ENCODE assay signal across 9 cellular contexts in genomic region chr2:169585673-169586072, GRCh38. TPM values are rescaled to one million over a fixed set of nuclear protein-coding genes. Genes with fewer than 3 reads are reported as not detected.
DNase-seq lines count a peak whose midpoint lies in the region; ATAC-seq and TF ChIP-seq lines count a peak whose summit lies in the region.
"Had no signal": no experiment of that assay in that cellular context is flagged by ENCODE, and none has a peak within 500 bp of the region (broad histone marks: within the 10 kb centered on the region; RNA-seq: fewer than 3 reads in every experiment).

No MANE protein-coding gene starts in this region.

- in situ Hi-C loops in brain microvascular endothelial cell (cut with HindIII; ENCODE audit: low pct_ligation_motif_present, low sequenced_read_pairs), result no loop called here

- 35% methylated on average over 3 of the region's 7 CpGs; no CpG with 5 or more reads in 1 of the 2 experiments for WGBS in mesodermal cell (ENCODE audit: insufficient coverage in 2 of 2), 2 experiments

- intact Hi-C loops in left ventricle myocardium inferior (cut with micrococcal nuclease), result no loop called here
- intact Hi-C loops in cardiac septum (cut with DNase I), result no loop called here

- peak overlapping the region; percentile 84 for H3K4me3 ChIP-seq in left ventricle myocardium inferior
- peak overlapping the region; percentile 92 for H3K4me3 ChIP-seq in brain microvascular endothelial cell (ENCODE audit: low read depth, low read length)
- peak overlapping the region; percentile 88 for H3K4me3 ChIP-seq in mesodermal cell (ENCODE audit: extremely low read depth, insufficient read depth, low read length, poor library complexity, severe bottlenecking)

- H3K27ac ChIP-seq in left ventricle myocardium inferior (replicated peaks) (peak overlapping the region; percentile 97), brain microvascular endothelial cell (peak overlapping the region; percentile 95), mesodermal cell (ENCODE audit: low read depth, low read length, severe bottlenecking) (no peak overlapping the region)

- H3K9me3 ChIP-seq in left ventricle myocardium inferior (replicated peaks) (peaks cover 4% of the 10 kb centered on the region), mesodermal cell (ENCODE audit: control insufficient read depth, low read length) (peaks cover 4% of the 10 kb centered on the region)

- H3K36me3 ChIP-seq in left ventricle myocardium inferior (no peaks in the 10 kb centered on the region), brain microvascular endothelial cell (replicated peaks) (no peaks in the 10 kb centered on the region), mesodermal cell (ENCODE audit: control insufficient read depth, insufficient read depth, low read length) (peaks cover 8% of the 10 kb centered on the region)

- H3K27me3 ChIP-seq in left ventricle myocardium inferior (ENCODE audit: low read depth) (no peaks in the 10 kb centered on the region), brain microvascular endothelial cell (replicated peaks) (no peaks in the 10 kb centered on the region)

- TF ChIP-seq CTCF in left ventricle myocardium inferior (IDR thresholded peaks at IDR 0.05; ENCODE audit: borderline replicate concordance) (no peak), brain microvascular endothelial cell (IDR thresholded peaks at IDR 0.05; ENCODE audit: low read depth, low read length, missing control alignments) (no peak)

- no peak for TF ChIP-seq POLR2A in GM18505 (IDR thresholded peaks at IDR 0.05; ENCODE audit: borderline replicate concordance, extremely low read depth, insufficient read depth, insufficient read length)

- H3K4me1 ChIP-seq in left ventricle myocardium inferior (peaks cover 48% of the 10 kb centered on the region), mesodermal cell (ENCODE audit: control insufficient read depth, insufficient read depth, low read length, poor library complexity, severe bottlenecking) (no peaks in the 10 kb centered on the region)

- DNase-seq in left ventricle myocardium inferior (no peak), cardiac septum (ENCODE audit: low spot score) (no peak), brain microvascular endothelial cell (no peak), NCI-H446 (lab: John Stamatoyannopoulos, UW) (no peak), cerebellar nuclear complex (lab: John Stamatoyannopoulos, UW) (no peak)
- DNase-seq in activated effector memory CD4-positive, alpha-beta T cell treated with anti-CD3 and anti-CD28 coated beads, Interleukin-2, amount 50 U/mL, for 16 hours, result no peak
- DNase-seq: NCI-H446 treated with DMSO at 0.1 percent for 48 hours had no signal

- ATAC-seq in GM18505 (IDR thresholded peaks at IDR 0.05; ENCODE audit: unreplicated experiment), result no peak

RNA-seq across cellular contexts. Expression of gene PPIG, which starts 1.5 kb away (rescaled TPM):
- total RNA-seq in left ventricle myocardium inferior (38.0 TPM), cardiac septum (40.6 TPM)
- polyA plus RNA-seq in mesodermal cell (2013, experiment 1 of 2), result 42.3 TPM
- polyA plus RNA-seq in mesodermal cell (2013, experiment 2 of 2), result 59.5 TPM

RNA-seq across cellular contexts. Expression of gene FASTKD1, which starts 12.0 kb away (rescaled TPM):
- total RNA-seq in left ventricle myocardium inferior (121 TPM), cardiac septum (65.2 TPM)
- polyA plus RNA-seq in mesodermal cell (2013, experiment 1 of 2), result 25.7 TPM
- 24.5 TPM for polyA plus RNA-seq in mesodermal cell (2013, experiment 2 of 2)
